In genomic region chr12:93804392-93805179, GRCh38 we compare ENCODE assay signal across 13 cellular contexts.
DNase-seq lines count a peak whose midpoint lies in the region; ATAC-seq lines count a peak whose summit lies in the region.
"Had no signal": no experiment of that assay in that cellular context is flagged by ENCODE, and none has a peak within 500 bp of the region (broad histone marks: within the 10 kb centered on the region; RNA-seq: fewer than 3 reads in every experiment).

No MANE protein-coding gene starts in this region.

- ATAC-seq in HG03469 (IDR thresholded peaks at IDR 0.05; ENCODE audit: unreplicated experiment): no peak

- peaks cover 17% of the 10 kb centered on the region for H3K4me1 ChIP-seq in rectal smooth muscle tissue (ENCODE audit: control insufficient read depth, insufficient read depth, low read length)

- DNase-seq in GM03348 (ENCODE audit: low spot score) (peak; percentile 20), NCI-H69 (lab: John Stamatoyannopoulos, UW) (peak; percentile 49), epithelial cell of prostate (ENCODE audit: low read depth, low spot score) (no peak), NCI-H345 treated with DMSO at 0.1 percent for 48 hours (lab: John Stamatoyannopoulos, UW; ENCODE audit: unreplicated experiment) (no peak), HUDEP-2 (lab: John Stamatoyannopoulos, UW; ENCODE audit: unreplicated experiment in 76 of 76) (no peak)
- DNase-seq: Calu3; left cardiac atrium; NCI-H2081 treated with DMSO at 0.1 percent for 48 hours; Peyer's patch; small intestine; stimulated activated CD8-positive, alpha-beta memory T cell treated with anti-CD3 and anti-CD28 coated beads, Interleukin-4, amount 100 ng/mL, for 48 hours had no signal

- H3K27me3 ChIP-seq in rectal smooth muscle tissue (ENCODE audit: control insufficient read depth, insufficient read depth, low read length): no peaks in the 10 kb centered on the region
- H3K27me3 ChIP-seq: Peyer's patch had no signal

- H3K27ac ChIP-seq in epithelial cell of prostate (peak overlapping the region; percentile 58), rectal smooth muscle tissue (ENCODE audit: low read depth, low read length) (peak overlapping the region; percentile 77)

- H3K36me3 ChIP-seq in rectal smooth muscle tissue (ENCODE audit: control insufficient read depth, insufficient read depth, low read length): no peaks in the 10 kb centered on the region
- H3K36me3 ChIP-seq: Peyer's patch had no signal

- H3K9ac ChIP-seq in rectal smooth muscle tissue (ENCODE audit: low read length): no peak overlapping the region

- no peak overlapping the region for H3K4me3 ChIP-seq in rectal smooth muscle tissue (ENCODE audit: low read length)
- H3K4me3 ChIP-seq: Peyer's patch had no signal

Comparison
In these comparisons a context has a peak if more than half of its experiments do, and no peak if none do; other contexts are left out.
1. DNase-seq: peak in GM03348 (single experiment) and NCI-H69 (single experiment); none in epithelial cell of prostate (single experiment), NCI-H345 treated with DMSO at 0.1 percent for 48 hours (single experiment) and HUDEP-2 (0 of 76).